Comparison of ENCODE assay signal across 13 cellular contexts in the genomic region with DNA sequence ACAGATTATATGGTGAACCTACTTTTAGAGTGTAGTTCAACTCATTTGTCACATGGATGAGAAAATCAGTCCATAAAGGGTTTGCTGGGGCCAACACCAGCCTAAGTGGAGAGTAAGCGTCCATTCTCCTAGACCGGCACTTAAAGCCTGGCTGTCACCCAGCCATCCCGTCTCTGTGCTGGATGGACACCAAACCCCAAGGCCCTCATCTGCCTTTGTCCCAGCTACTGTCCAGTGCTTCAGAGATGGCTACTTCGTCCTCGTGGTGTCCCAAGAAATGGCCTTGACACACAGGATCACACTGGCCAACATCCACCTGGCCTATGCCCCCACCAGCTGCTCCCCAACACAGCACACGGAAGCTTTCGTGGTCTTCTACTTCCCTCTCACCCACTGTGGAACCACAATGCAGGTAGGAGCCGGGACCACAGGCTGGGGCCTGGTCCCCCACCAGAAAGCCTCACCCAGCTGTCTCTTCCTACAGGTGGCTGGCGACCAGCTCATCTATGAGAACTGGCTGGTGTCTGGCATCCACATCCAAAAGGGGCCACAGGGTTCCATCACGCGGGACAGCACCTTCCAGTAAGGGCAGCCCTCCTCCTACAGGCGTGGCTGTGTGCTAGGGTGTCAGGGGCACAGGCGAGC. TPM values are rescaled to one million over a fixed set of nuclear protein-coding genes. Genes with fewer than 3 reads are reported as not detected.
DNase-seq lines count a peak whose midpoint lies in the region; ATAC-seq and TF ChIP-seq lines count a peak whose summit lies in the region.
"Had no signal": no experiment of that assay in that cellular context is flagged by ENCODE, and none has a peak within 500 bp of the region (broad histone marks: within the 10 kb centered on the region; RNA-seq: fewer than 3 reads in every experiment).

No MANE protein-coding gene starts in this region.

- H3K4me2 ChIP-seq in BLaER1 (peak overlapping the region; percentile 73), KMS-11 (peak overlapping the region; percentile 61)

- H3K27ac ChIP-seq in BLaER1 (peak overlapping the region; percentile 60), KMS-11 (peak overlapping the region; percentile 19; the same call in 1 of the 2 replicates)

- H3K36me3 ChIP-seq in BLaER1 (peaks cover 14% of the 10 kb centered on the region; the same call in 1 of the 2 replicates), KMS-11 (ENCODE audit: insufficient read depth) (no peaks in the 10 kb centered on the region)
- H3K36me3 ChIP-seq: MG63 had no signal

- 0 out of 2 replicates have a peak overlapping the region, but pooled peaks have one; percentile 2 for H3K9ac ChIP-seq in BLaER1
- H3K9ac ChIP-seq in KMS-11: no peak overlapping the region

- no peak for ATAC-seq in GM18867 (IDR thresholded peaks at IDR 0.05; ENCODE audit: unreplicated experiment)
- ATAC-seq: esophagus mucosa, WTC11 had no signal

- no peak overlapping the region for H2AFZ ChIP-seq in KMS-11 (ENCODE audit: low read depth)

- no peak for TF ChIP-seq CTCF in KMS-11 (conservative IDR thresholded peaks at IDR 0.05; ENCODE audit: low read depth, low read length)

- no peaks in the 10 kb centered on the region for H3K79me2 ChIP-seq in KMS-11 (ENCODE audit: insufficient read depth, low read depth)

- no peaks in the 10 kb centered on the region for H3K27me3 ChIP-seq in BLaER1
- no peaks in the 10 kb centered on the region for H3K27me3 ChIP-seq in KMS-11 (ENCODE audit: insufficient read depth, low read depth)
- H3K27me3 ChIP-seq: MG63 had no signal

- DNase-seq in mesenteric fat pad (ENCODE audit: low spot score) (peak; percentile 76), GOT3 (lab: John Stamatoyannopoulos, UW) (no peak)
- DNase-seq in effector CD8-positive, alpha-beta T cell (lab: John Stamatoyannopoulos, UW): no peak
- DNase-seq: activated T-cell treated with anti-CD3 and anti-CD28 coated beads, Interleukin-2, amount 50 U/mL, for 24 hours; midbrain; NCI-H2081 treated with DMSO at 0.1 percent for 48 hours; SW 1271 had no signal

- H3K9me3 ChIP-seq in BLaER1: no peaks in the 10 kb centered on the region
- H3K9me3 ChIP-seq: MG63 had no signal

- no peak overlapping the region for H3K4me3 ChIP-seq in BLaER1
- H3K4me3 ChIP-seq in KMS-11 (IDR thresholded peaks at IDR 0.05; ENCODE audit: insufficient read depth, low read depth, low read length): no peak overlapping the region
- H3K4me3 ChIP-seq: MG63 had no signal

- H4K20me1 ChIP-seq in BLaER1 (no peaks in the 10 kb centered on the region), KMS-11 (ENCODE audit: insufficient read depth) (no peaks in the 10 kb centered on the region)

- H3K4me1 ChIP-seq in BLaER1: peaks cover 74% of the 10 kb centered on the region
- peaks cover 37% of the 10 kb centered on the region for H3K4me1 ChIP-seq in KMS-11 (ENCODE audit: low read depth, poor library complexity, severe bottlenecking)

RNA-seq across cellular contexts. Expression of gene ZP1, which starts 3.5 kb away (rescaled TPM):
- total RNA-seq in mesenteric fat pad: 1.4 TPM
- total RNA-seq: esophagus mucosa, WTC11 had no signal

RNA-seq across cellular contexts. Expression of gene PTGDR2, which starts 15.1 kb away (rescaled TPM):
- total RNA-seq in mesenteric fat pad: 0.19 TPM

RNA-seq across cellular contexts. Expression of gene CCDC86, which starts 28.9 kb away (rescaled TPM):
- total RNA-seq in mesenteric fat pad: 40.4 TPM

RNA-seq across cellular contexts. Expression of gene PRPF19, which starts 35.5 kb away (rescaled TPM):
- 68.3 TPM for total RNA-seq in mesenteric fat pad

RNA-seq across cellular contexts. Expression of gene TMEM109, which starts 43.1 kb away (rescaled TPM):
- 116 TPM for total RNA-seq in mesenteric fat pad
